ENCODE assay signal across 1 cellular context in the genomic region with DNA sequence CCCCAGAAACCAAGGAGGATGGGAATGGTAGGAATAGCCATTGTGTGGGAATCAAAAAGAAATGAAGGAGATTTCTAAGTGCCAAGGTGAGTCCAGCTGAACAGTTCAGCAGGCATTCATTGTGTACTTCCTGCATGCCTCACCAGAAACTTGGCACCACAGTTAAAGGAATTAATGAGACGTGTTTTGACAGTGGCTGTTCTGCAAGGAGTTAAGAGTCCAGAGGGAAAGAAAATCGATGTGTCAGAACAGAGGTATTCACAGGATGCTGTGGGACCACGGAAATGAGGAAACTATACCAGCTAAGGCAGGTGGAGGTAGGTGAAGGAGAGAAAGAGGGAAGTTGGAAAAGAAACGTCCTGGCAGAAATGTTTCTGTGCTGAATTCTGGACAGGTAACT.
TF ChIP-seq lines count a peak whose summit lies in the region.

No MANE protein-coding gene starts in this region.

TF ChIP-seq in HepG2, 621 proteins besides CTCF, POLR2A, EP300 and RAD21 (continued from another document):
- TF ChIP-seq, protein P1, sequence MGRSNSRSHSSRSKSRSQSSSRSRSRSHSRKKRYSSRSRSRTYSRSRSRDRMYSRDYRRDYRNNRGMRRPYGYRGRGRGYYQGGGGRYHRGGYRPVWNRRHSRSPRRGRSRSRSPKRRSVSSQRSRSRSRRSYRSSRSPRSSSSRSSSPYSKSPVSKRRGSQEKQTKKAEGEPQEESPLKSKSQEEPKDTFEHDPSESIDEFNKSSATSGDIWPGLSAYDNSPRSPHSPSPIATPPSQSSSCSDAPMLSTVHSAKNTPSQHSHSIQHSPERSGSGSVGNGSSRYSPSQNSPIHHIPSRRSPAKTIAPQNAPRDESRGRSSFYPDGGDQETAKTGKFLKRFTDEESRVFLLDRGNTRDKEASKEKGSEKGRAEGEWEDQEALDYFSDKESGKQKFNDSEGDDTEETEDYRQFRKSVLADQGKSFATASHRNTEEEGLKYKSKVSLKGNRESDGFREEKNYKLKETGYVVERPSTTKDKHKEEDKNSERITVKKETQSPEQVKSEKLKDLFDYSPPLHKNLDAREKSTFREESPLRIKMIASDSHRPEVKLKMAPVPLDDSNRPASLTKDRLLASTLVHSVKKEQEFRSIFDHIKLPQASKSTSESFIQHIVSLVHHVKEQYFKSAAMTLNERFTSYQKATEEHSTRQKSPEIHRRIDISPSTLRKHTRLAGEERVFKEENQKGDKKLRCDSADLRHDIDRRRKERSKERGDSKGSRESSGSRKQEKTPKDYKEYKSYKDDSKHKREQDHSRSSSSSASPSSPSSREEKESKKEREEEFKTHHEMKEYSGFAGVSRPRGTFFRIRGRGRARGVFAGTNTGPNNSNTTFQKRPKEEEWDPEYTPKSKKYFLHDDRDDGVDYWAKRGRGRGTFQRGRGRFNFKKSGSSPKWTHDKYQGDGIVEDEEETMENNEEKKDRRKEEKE (IDR thresholded peaks at IDR 0.05): no peak
- TF ChIP-seq RFX5 (IDR thresholded peaks at IDR 0.05; ENCODE audit: low read depth, low read length): no peak
- TF ChIP-seq, protein P2, sequence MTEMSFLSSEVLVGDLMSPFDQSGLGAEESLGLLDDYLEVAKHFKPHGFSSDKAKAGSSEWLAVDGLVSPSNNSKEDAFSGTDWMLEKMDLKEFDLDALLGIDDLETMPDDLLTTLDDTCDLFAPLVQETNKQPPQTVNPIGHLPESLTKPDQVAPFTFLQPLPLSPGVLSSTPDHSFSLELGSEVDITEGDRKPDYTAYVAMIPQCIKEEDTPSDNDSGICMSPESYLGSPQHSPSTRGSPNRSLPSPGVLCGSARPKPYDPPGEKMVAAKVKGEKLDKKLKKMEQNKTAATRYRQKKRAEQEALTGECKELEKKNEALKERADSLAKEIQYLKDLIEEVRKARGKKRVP (CRISPR knock-in tag; IDR thresholded peaks at IDR 0.05): no peak
- TF ChIP-seq, protein P3, sequence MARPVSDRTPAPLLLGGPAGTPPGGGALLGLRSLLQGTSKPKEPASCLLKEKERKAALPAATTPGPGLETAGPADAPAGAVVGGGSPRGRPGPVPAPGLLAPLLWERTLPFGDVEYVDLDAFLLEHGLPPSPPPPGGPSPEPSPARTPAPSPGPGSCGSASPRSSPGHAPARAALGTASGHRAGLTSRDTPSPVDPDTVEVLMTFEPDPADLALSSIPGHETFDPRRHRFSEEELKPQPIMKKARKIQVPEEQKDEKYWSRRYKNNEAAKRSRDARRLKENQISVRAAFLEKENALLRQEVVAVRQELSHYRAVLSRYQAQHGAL (CRISPR knock-in tag; IDR thresholded peaks at IDR 0.05; ENCODE audit: not compliant biosample characterization): no peak
- TF ChIP-seq, protein P4, sequence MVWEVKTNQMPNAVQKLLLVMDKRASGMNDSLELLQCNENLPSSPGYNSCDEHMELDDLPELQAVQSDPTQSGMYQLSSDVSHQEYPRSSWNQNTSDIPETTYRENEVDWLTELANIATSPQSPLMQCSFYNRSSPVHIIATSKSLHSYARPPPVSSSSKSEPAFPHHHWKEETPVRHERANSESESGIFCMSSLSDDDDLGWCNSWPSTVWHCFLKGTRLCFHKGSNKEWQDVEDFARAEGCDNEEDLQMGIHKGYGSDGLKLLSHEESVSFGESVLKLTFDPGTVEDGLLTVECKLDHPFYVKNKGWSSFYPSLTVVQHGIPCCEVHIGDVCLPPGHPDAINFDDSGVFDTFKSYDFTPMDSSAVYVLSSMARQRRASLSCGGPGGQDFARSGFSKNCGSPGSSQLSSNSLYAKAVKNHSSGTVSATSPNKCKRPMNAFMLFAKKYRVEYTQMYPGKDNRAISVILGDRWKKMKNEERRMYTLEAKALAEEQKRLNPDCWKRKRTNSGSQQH (CRISPR knock-in tag; IDR thresholded peaks at IDR 0.05; ENCODE audit: low read depth): no peak
